9 cellular contexts compared by ENCODE assay signal in genomic region chr10:87658858-87659555, GRCh38. TPM values are rescaled to one million over a fixed set of nuclear protein-coding genes. Genes with fewer than 3 reads are reported as not detected.
DNase-seq lines count a peak whose midpoint lies in the region; ATAC-seq, FAIRE-seq and TF ChIP-seq lines count a peak whose summit lies in the region.
"Had no signal": no experiment of that assay in that cellular context is flagged by ENCODE, and none has a peak within 500 bp of the region (broad histone marks: within the 10 kb centered on the region; RNA-seq: fewer than 3 reads in every experiment).

No MANE protein-coding gene starts in this region.

- peaks cover 0 to 2% of the 10 kb centered on the region in 2 donors for H3K27me3 ChIP-seq in small intestine (ENCODE audit: control insufficient read depth in 2 of 2, insufficient read depth in 2 of 2, low read length in 2 of 2)

- peak overlapping the region; percentile 81 for H3K4me3 Mint-ChIP-seq in WTC11

- no peaks in the 10 kb centered on the region for H3K36me3 ChIP-seq in small intestine (ENCODE audit: control insufficient read depth in 2 of 2, insufficient read depth in 2 of 2, low read length in 2 of 2)

- no peaks in the 10 kb centered on the region for H3K9me3 ChIP-seq in small intestine (ENCODE audit: control insufficient read depth, low read depth)

- WGBS in small intestine, 3 donors, result 62 to 73% (median 67%) methylated on average over 15 of the region's 15 CpGs

- no peaks in the 10 kb centered on the region for H3K27me3 Mint-ChIP-seq in WTC11 (ENCODE audit: low read depth)

- peaks cover 65% of the 10 kb centered on the region for H3K4me1 Mint-ChIP-seq in WTC11

- ATAC-seq in WTC11 (peak; percentile 33), HG03354 (IDR thresholded peaks at IDR 0.05; ENCODE audit: poor library complexity, severe bottlenecking, unreplicated experiment) (no peak)

- TF ChIP-seq CTCF in WTC11 (IDR thresholded peaks at IDR 0.05), result no peak

- H3K27ac ChIP-seq in small intestine (ENCODE audit: low read depth in 1 of 2, low read length in 1 of 2), result no peak overlapping the region

- H3K27ac Mint-ChIP-seq in WTC11, result peak overlapping the region; percentile 75

- POLR2A ChIA-PET in WTC11 (lab: Charles Lee), result no interaction called here

- peak overlapping the region; percentile 70 to 95 for H3K4me3 ChIP-seq in small intestine (ENCODE audit: low read depth in 1 of 2, low read length in 2 of 2)

- no peaks in the 10 kb centered on the region for H3K36me3 Mint-ChIP-seq in WTC11

- peaks cover 0 to 5% of the 10 kb centered on the region in 2 donors for H3K4me1 ChIP-seq in small intestine (ENCODE audit: control insufficient read depth in 2 of 2, insufficient read depth in 1 of 2, low read depth in 1 of 2, low read length in 1 of 2)

- no peaks in the 10 kb centered on the region for H3K9me3 Mint-ChIP-seq in WTC11

- FAIRE-seq in small intestine (lab: Jason Lieb, UNC), result no peak

- CTCF ChIA-PET in WTC11 (lab: Charles Lee), result interaction anchor here (0.8 to 1.1 kb wide), 2 partner anchors 14 to 33 kb away, joined by 3 read pairs; no protein-coding TSS in a partner anchor

- DNase-seq in NCI-H1417 (lab: John Stamatoyannopoulos, UW), result peak in 2 of 3 experiments; percentile 16 to 34
- no peak for DNase-seq in NCI-H1417 treated with DMSO at 0.1 percent for 48 hours (lab: John Stamatoyannopoulos, UW)
- DNase-seq in WTC11 (ENCODE audit: low spot score), result peak; percentile 32
- peak; percentile 76 for DNase-seq in iPS DF 19.7 (ENCODE audit: low read depth, low spot score)
- no peak for DNase-seq in small intestine
- no peak for DNase-seq in NCI-H2227 (lab: John Stamatoyannopoulos, UW; ENCODE audit: unreplicated experiment)
- DNase-seq in NCI-H226, result no peak
- DNase-seq: activated effector memory CD4-positive, alpha-beta T cell treated with Interleukin-2 at 50 U/mL for 16 hours had no signal

TF ChIP-seq in WTC11, 78 proteins besides CTCF, POLR2A, EP300 and RAD21:
- TF ChIP-seq ZBTB43 (CRISPR knock-in tag; IDR thresholded peaks at IDR 0.05) (no peak), TEAD1 (CRISPR knock-in tag; IDR thresholded peaks at IDR 0.05) (0 out of 2 replicates have a peak, but pooled peaks have one; percentile 38), E2F5 (CRISPR knock-in tag; IDR thresholded peaks at IDR 0.05) (0 out of 2 replicates have a peak, but pooled peaks have one; percentile 51), FOXK1 (CRISPR knock-in tag; IDR thresholded peaks at IDR 0.05) (0 out of 2 replicates have a peak, but pooled peaks have one; percentile 24), ARID4B (CRISPR knock-in tag; IDR thresholded peaks at IDR 0.05; ENCODE audit: borderline replicate concordance) (peak; percentile 42; the same call in 1 of the 2 replicates)

RNA-seq across cellular contexts. Expression of gene PAPSS2, which starts 0.7 kb away (rescaled TPM):
- 22.1 to 30.4 TPM (median 29.7 TPM) in 3 replicates for total RNA-seq in WTC11 (2021)
- polyA plus RNA-seq in small intestine, result 10 to 100 TPM; 28.4 to 78.9 (median 37.3) TPM

Comparison
In these comparisons a context has a peak if more than half of its experiments do, and no peak if none do; other contexts are left out.
1. DNase-seq: peak in NCI-H1417 (2 of 3), WTC11 (single experiment) and iPS DF 19.7 (single experiment); none in NCI-H1417 treated with DMSO at 0.1 percent for 48 hours (single experiment), small intestine (single experiment), NCI-H2227 (single experiment) and NCI-H226 (single experiment).